ENCODE assay signal across 8 cellular contexts in genomic region chr9:130444565-130445221, GRCh38. TPM values are rescaled to one million over a fixed set of nuclear protein-coding genes. Genes with fewer than 3 reads are reported as not detected.
DNase-seq lines count a peak whose midpoint lies in the region; ATAC-seq, FAIRE-seq and TF ChIP-seq lines count a peak whose summit lies in the region.

Gene ASS1, plus strand, starts transcription at chr9:130444961. Its CDS starts 7,268 bp downstream, at chr9:130452229.

- TF ChIP-seq RAD21 in K562 (CRISPR knock-in tag; conservative IDR thresholded peaks at IDR 0.05 in 1 of 2, IDR thresholded peaks at IDR 0.05 in 1 of 2), result no peak

- H3K27me3 Mint-ChIP-seq in HFFc6 (ENCODE audit: insufficient read depth) (no peaks in the 10 kb centered on the region; the same call in 1 of the 2 replicates), immature natural killer cell (ENCODE audit: low read depth in 3 of 3) (peaks cover 12 to 19% (median 14%) of the 10 kb centered on the region in 3 donors)

- H3K4me1 Mint-ChIP-seq in HFFc6 (ENCODE audit: low read depth), result peaks cover 29% of the 10 kb centered on the region
- H3K4me1 Mint-ChIP-seq in immature natural killer cell, result peaks cover 0 to 3% of the 10 kb centered on the region in 2 donors

- peak within 1 kb of the TSS; percentile 82 for H2AFZ ChIP-seq in K562 (ENCODE audit: low read depth, low read length)

- FAIRE-seq in K562 (lab: Jason Lieb, UNC), result no peak

- H3K4me3 ChIP-seq in A673 (ENCODE audit: low read depth, low read length, poor library complexity, severe bottlenecking), result peak within 1 kb of the TSS; percentile 46
- peak within 1 kb of the TSS; percentile 43 for H3K4me3 ChIP-seq in K562

- no peak for TF ChIP-seq EP300 in K562 (IDR thresholded peaks at IDR 0.05; ENCODE audit: low read length)

- H3K4me2 ChIP-seq in K562 (ENCODE audit: insufficient read depth, low read length), result peak within 1 kb of the TSS; percentile 57

- BruUV-seq in A673 (replicated peaks; lab: Mats Ljungman, UMichigan), result no TSS peak
- no TSS peak for BruUV-seq in K562 (replicated peaks; lab: Mats Ljungman, UMichigan)

- H3K36me3 Mint-ChIP-seq in HFFc6 (ENCODE audit: low read depth), result peaks cover 13% of the 10 kb centered on the region
- H3K36me3 Mint-ChIP-seq in immature natural killer cell, result peaks cover 0 to 13% (median 7%) of the 10 kb centered on the region in 3 donors

- no peak for DNase-seq in A673 (ENCODE audit: low spot score)
- DNase-seq in HFFc6, result no peak
- DNase-seq in SW480 (ENCODE audit: low spot score), result peak; percentile 89
- DNase-seq in K562 (ENCODE audit: extremely low read depth in 1 of 4, low spot score in 3 of 4), result peak; percentile 72 to 98 (median 92)
- no peak for DNase-seq in immature natural killer cell
- peak; percentile 12 to 27 (median 15) for DNase-seq in stimulated activated CD4-positive, alpha-beta T cell treated with anti-CD3 and anti-CD28 coated beads, Interleukin-12 subunit alpha, Interleukin-12 subunit beta, amount 100 ng/mL, for 48 hours (ENCODE audit: low read depth in 2 of 3, low spot score in 1 of 3)

- CTCF ChIA-PET in A673 (lab: Charles Lee) (no interaction called here), K562 (lab: Yijun Ruan, JAX; ENCODE audit: low intra/inter-chr PET ratio) (no interaction called here)

- H3K27me3 ChIP-seq in A673 (replicated peaks; ENCODE audit: insufficient read depth, low read depth, low read length, poor library complexity) (no peaks in the 10 kb centered on the region), K562 (ENCODE audit: control insufficient read depth in 2 of 2, insufficient read depth in 2 of 2, low read length in 2 of 2) (no peaks in the 10 kb centered on the region)

- 5% methylated on average over 19 of the region's 66 CpGs for WGBS in K562 (ENCODE audit: insufficient coverage, low coverage, missing lambda C conversion rate)

- TF ChIP-seq CTCF in A673 (conservative IDR thresholded peaks at IDR 0.05; ENCODE audit: low read depth, low read length), result no peak
- no peak for TF ChIP-seq CTCF in HFFc6 (IDR thresholded peaks at IDR 0.05)
- no peak for TF ChIP-seq CTCF in K562 (IDR thresholded peaks at IDR 0.05 in 2 of 3, conservative IDR thresholded peaks at IDR 0.05 in 1 of 3; ENCODE audit: insufficient read depth in 2 of 3, low read depth in 1 of 3, low read length in 3 of 3)

- H3K9me1 ChIP-seq in K562 (ENCODE audit: control insufficient read depth, insufficient read depth, low read length), result no peaks in the 10 kb centered on the region

- H3K36me3 ChIP-seq in A673 (ENCODE audit: insufficient read depth, low read length, poor library complexity, severe bottlenecking) (no peaks in the 10 kb centered on the region), K562 (ENCODE audit: control insufficient read depth, insufficient read depth, low read length) (no peaks in the 10 kb centered on the region)

- H3K27ac Mint-ChIP-seq in HFFc6, result peak within 1 kb of the TSS; percentile 85
- H3K27ac Mint-ChIP-seq in immature natural killer cell, result no peak within 1 kb of the TSS

- H3K27ac ChIP-seq in A673 (ENCODE audit: low read depth, low read length, poor library complexity, severe bottlenecking), result peak within 1 kb of the TSS; percentile 16
- H3K27ac ChIP-seq in K562 (ENCODE audit: extremely low read depth, low read depth, low read length), result no peak within 1 kb of the TSS

- POLR2A ChIA-PET in A673 (lab: Charles Lee; ENCODE audit: low non-redundant PET) (no interaction called here), K562 (lab: Yijun Ruan, JAX) (interaction anchor here (0.5 kb wide), 1 partner anchor 1207 kb away, joined by 3 read pairs; no protein-coding TSS in a partner anchor)

- H3K4me3 Mint-ChIP-seq in HFFc6 (peak within 1 kb of the TSS; percentile 85), immature natural killer cell (peak within 1 kb of the TSS in 4 of 5 donors; percentile 33 to 56 (median 44))

- no peaks in the 10 kb centered on the region for H3K79me2 ChIP-seq in K562 (ENCODE audit: control insufficient read depth, insufficient read depth, low read length)

- no peak for TF ChIP-seq POLR2A in K562 (conservative IDR thresholded peaks at IDR 0.05)

- H3K9ac ChIP-seq in K562 (ENCODE audit: insufficient read depth in 1 of 2, low read depth in 2 of 2, low read length in 2 of 2), result peak within 1 kb of the TSS; percentile 39 to 87; a peak in 3 of 4 replicates

- peaks cover 41% of the 10 kb centered on the region for H3K4me1 ChIP-seq in A673 (ENCODE audit: insufficient read depth, low read length, poor library complexity, severe bottlenecking)
- peaks cover 35 to 37% of the 10 kb centered on the region in 2 experiments for H3K4me1 ChIP-seq in K562 (replicated peaks in 1 of 2; ENCODE audit: control insufficient read depth in 2 of 2, insufficient read depth in 2 of 2, low read length in 2 of 2)

- no peaks in the 10 kb centered on the region for H4K20me1 ChIP-seq in K562 (replicated peaks; ENCODE audit: control insufficient read depth, insufficient read depth, low read length)

- H3K9me3 Mint-ChIP-seq in HFFc6 (peaks cover 16% of the 10 kb centered on the region), immature natural killer cell (peaks cover 1 to 19% (median 13%) of the 10 kb centered on the region in 6 donors)

- ATAC-seq in K562, result peak; percentile 85
- ATAC-seq in HG03354 (IDR thresholded peaks at IDR 0.05; ENCODE audit: poor library complexity, severe bottlenecking, unreplicated experiment), result no peak
- ATAC-seq in GM18511 (IDR thresholded peaks at IDR 0.05; ENCODE audit: unreplicated experiment), result no peak

- H3K9me3 ChIP-seq in A673 (ENCODE audit: low read depth, low read length, poor library complexity, severe bottlenecking), result peaks cover 8% of the 10 kb centered on the region
- no peaks in the 10 kb centered on the region; the same call in 1 of the 2 replicates for H3K9me3 ChIP-seq in K562 (replicated peaks; ENCODE audit: control insufficient read depth, insufficient read depth, low read depth, low read length)

- intact Hi-C loops in A673 (cut with micrococcal nuclease; ENCODE audit: unreplicated experiment) (no loop called here), K562 (cut with micrococcal nuclease) (no loop called here)

- in situ Hi-C loops in K562 (cut with MboI), result no loop called here

TF ChIP-seq in K562, 482 proteins besides CTCF, POLR2A, EP300 and RAD21 (continues in another document):
- TF ChIP-seq, protein P1, sequence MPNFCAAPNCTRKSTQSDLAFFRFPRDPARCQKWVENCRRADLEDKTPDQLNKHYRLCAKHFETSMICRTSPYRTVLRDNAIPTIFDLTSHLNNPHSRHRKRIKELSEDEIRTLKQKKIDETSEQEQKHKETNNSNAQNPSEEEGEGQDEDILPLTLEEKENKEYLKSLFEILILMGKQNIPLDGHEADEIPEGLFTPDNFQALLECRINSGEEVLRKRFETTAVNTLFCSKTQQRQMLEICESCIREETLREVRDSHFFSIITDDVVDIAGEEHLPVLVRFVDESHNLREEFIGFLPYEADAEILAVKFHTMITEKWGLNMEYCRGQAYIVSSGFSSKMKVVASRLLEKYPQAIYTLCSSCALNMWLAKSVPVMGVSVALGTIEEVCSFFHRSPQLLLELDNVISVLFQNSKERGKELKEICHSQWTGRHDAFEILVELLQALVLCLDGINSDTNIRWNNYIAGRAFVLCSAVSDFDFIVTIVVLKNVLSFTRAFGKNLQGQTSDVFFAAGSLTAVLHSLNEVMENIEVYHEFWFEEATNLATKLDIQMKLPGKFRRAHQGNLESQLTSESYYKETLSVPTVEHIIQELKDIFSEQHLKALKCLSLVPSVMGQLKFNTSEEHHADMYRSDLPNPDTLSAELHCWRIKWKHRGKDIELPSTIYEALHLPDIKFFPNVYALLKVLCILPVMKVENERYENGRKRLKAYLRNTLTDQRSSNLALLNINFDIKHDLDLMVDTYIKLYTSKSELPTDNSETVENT (CRISPR knock-in tag; IDR thresholded peaks at IDR 0.05), result no peak
- TF ChIP-seq EP400 (IDR thresholded peaks at IDR 0.05) (0 out of 2 replicates have a peak, but pooled peaks have one; percentile 19), CREB3L1 (IDR thresholded peaks at IDR 0.05; ENCODE audit: borderline replicate concordance, low read depth) (peak; percentile 71), ILK (tag; IDR thresholded peaks at IDR 0.05; ENCODE audit: borderline replicate concordance, low read depth) (no peak), PHF8 (IDR thresholded peaks at IDR 0.05; ENCODE audit: borderline replicate concordance, low read length) (peak; percentile 25; the same call in 1 of the 2 replicates), HMG20B (CRISPR knock-in tag; IDR thresholded peaks at IDR 0.05) (no peak), ZNF766 (CRISPR knock-in tag; conservative IDR thresholded peaks at IDR 0.05) (no peak)

RNA-seq across cellular contexts. Expression of gene ASS1, which starts in this region (rescaled TPM):
- total RNA-seq in A673 (2021) (5.8 and 14.4 TPM in 2 replicates), K562 (2014; rRNA removed) (4.6 and 4.8 TPM in 2 replicates), K562 (2014; rRNA removed; fragmentation: Illumina TruSeq; extraction: Trizol) (2.2 and 4.2 TPM in 2 replicates), K562 (2015; rRNA removed; fragmentation: Illumina TruSeq; extraction: Trizol) (1.5 and 1.7 TPM in 2 replicates), K562 (2021) (3.7 TPM in 2 replicates)
- 100 to 1,000 TPM in 1 of 6 experiments, 10 to 100 TPM in 5; 48.6 to 103 (median 53.7) TPM for total RNA-seq in HFFc6 (2021; fragmentation: NEBNext Ultra II Directional; extraction: Animal tissue kit (Norgen Biotek cat#: 25700))
- 1.7 and 3.4 TPM in 2 replicates for total RNA-seq in K562 (2011; cell fraction: chromatin; rRNA removed; ENCODE audit: low replicate concordance)
- total RNA-seq in K562 (2011; cell fraction: nucleolus; rRNA removed), result 2.6 and 4.0 TPM in 2 replicates
- total RNA-seq in K562 (2011; cell fraction: nucleoplasm; rRNA removed), result 1.6 and 2.4 TPM in 2 replicates
- polyA plus RNA-seq in K562 (2011; rRNA removed) (2.9 and 4.7 TPM in 2 replicates), K562 (2014; fragmentation: Illumina TruSeq; extraction: Trizol) (5.7 and 5.9 TPM in 2 replicates), K562 (2014; fragmentation: Nextera tagmentation; extraction: Ambion mirVana) (1 to 10 TPM; 1.7 to 3.6 TPM), K562 (2014; rRNA removed) (3.8 and 6.5 TPM in 2 replicates), immature natural killer cell (not detected)
- 3.0 and 5.3 TPM in 2 replicates for polyA plus RNA-seq in K562 (2011; cell fraction: cytosol; rRNA removed)
- polyA plus RNA-seq in K562 (2011; cell fraction: nucleus; rRNA removed), result 1.8 and 3.1 TPM in 2 replicates
- 2.6 and 82.8 TPM in 2 replicates for polyA plus RNA-seq in K562 (2012)
- polyA minus RNA-seq in K562 (2011; rRNA and poly(A)+ RNA removed), result 1.8 and 4.5 TPM in 2 replicates
- 13.4 and 14.5 TPM in 2 replicates for polyA minus RNA-seq in K562 (2011; cell fraction: cytosol; rRNA and poly(A)+ RNA removed)
- 2.6 and 3.0 TPM in 2 replicates for polyA minus RNA-seq in K562 (2011; cell fraction: nucleus; rRNA and poly(A)+ RNA removed)

Comparison
In these comparisons a context has a peak if more than half of its experiments do, and no peak if none do; other contexts are left out.
1. DNase-seq: peak in SW480 (single experiment), K562 (4 of 4) and stimulated activated CD4-positive, alpha-beta T cell treated with anti-CD3 and anti-CD28 coated beads, Interleukin-12 subunit alpha, Interleukin-12 subunit beta, amount 100 ng/mL, for 48 hours (3 of 3); none in A673 (single experiment), HFFc6 (single experiment) and immature natural killer cell (0 of 3).